In the genomic region with DNA sequence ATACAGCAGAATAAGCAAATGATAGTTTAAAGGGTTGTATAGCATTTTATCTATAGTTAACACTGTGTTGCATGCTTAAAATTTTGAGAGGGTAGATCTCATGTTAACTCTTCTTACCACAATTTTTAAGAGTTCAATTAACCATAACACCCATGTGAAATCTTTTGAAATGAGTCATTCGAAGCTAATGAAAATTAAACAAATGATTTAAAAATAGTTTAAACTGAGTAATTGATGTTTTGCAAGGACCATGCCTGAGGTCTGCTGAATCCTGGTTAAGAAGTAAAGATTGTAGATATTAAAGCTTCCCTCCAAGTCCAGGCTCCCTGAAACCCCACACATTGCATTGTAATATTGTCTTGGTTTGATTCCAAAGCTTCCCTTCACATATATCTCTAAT, we compare ENCODE assay signal across 29 cellular contexts.
"Had no signal": no experiment of that assay in that cellular context is flagged by ENCODE, and none has a peak within 500 bp of the region (broad histone marks: within the 10 kb centered on the region; RNA-seq: fewer than 3 reads in every experiment).

No MANE protein-coding gene starts in this region.

- H3K9me3 ChIP-seq: ovary, suprapubic skin had no signal

- H3K4me1 ChIP-seq: suprapubic skin, tibial nerve had no signal

- H3K27ac Mint-ChIP-seq: activated naive CD4-positive, alpha-beta T cell treated with anti-CD3 and anti-CD28 coated beads for 36 hours; activated naive CD8-positive, alpha-beta T cell treated with anti-CD3 and anti-CD28 coated beads, Interleukin-2, amount 10 ng/mL, durations not matched to agents 7 days and 5 days; naive thymus-derived CD4-positive, alpha-beta T cell; progenitor cell of endocrine pancreas; stimulated activated effector memory CD8-positive, alpha-beta T cell treated with anti-CD3 and anti-CD28 coated beads, Interleukin-12 subunit alpha, Interleukin-12 subunit beta, amount 100 ng/mL, for 72 hours; stimulated activated naive CD8-positive, alpha-beta T cell treated with anti-CD3 and anti-CD28 coated beads, Interleukin-15, amount 100 ng/mL, for 72 hours had no signal

- H3K36me3 Mint-ChIP-seq: activated naive CD8-positive, alpha-beta T cell treated with anti-CD3 and anti-CD28 coated beads, Interleukin-2, amount 10 ng/mL, durations not matched to agents 7 days and 5 days; naive thymus-derived CD4-positive, alpha-beta T cell; stimulated activated effector memory CD8-positive, alpha-beta T cell treated with anti-CD3 and anti-CD28 coated beads, Interleukin-12 subunit alpha, Interleukin-12 subunit beta, amount 100 ng/mL, for 72 hours had no signal

- H3K9me3 Mint-ChIP-seq: activated naive CD4-positive, alpha-beta T cell treated with anti-CD3 and anti-CD28 coated beads for 36 hours; activated naive CD8-positive, alpha-beta T cell treated with anti-CD3 and anti-CD28 coated beads, Interleukin-2, amount 10 ng/mL, durations not matched to agents 7 days and 5 days; stimulated activated effector memory CD8-positive, alpha-beta T cell treated with anti-CD3 and anti-CD28 coated beads, Interleukin-12 subunit alpha, Interleukin-12 subunit beta, amount 100 ng/mL, for 72 hours had no signal

- H3K4me3 ChIP-seq: coronary artery, dorsolateral prefrontal cortex, ovary, skin epidermis, suprapubic skin, tibial nerve had no signal

- DNase-seq: activated CD4-positive, alpha-beta T cell treated with anti-CD3 and anti-CD28 coated beads for 4 hours; activated CD4-positive, alpha-beta T cell treated with anti-CD3 and anti-CD28 coated beads, Interleukin-2, amount 50 U/mL, for 4 hours; activated CD4-positive, CD25-positive, alpha-beta regulatory T cell; activated effector memory CD4-positive, alpha-beta T cell treated with anti-CD3 and anti-CD28 coated beads, Interleukin-2, amount 50 U/mL, for 16 hours; activated naive CD4-positive, alpha-beta T cell treated with anti-CD3 and anti-CD28 coated beads for 36 hours; activated naive CD8-positive, alpha-beta T cell treated with anti-CD3 and anti-CD28 coated beads, Interleukin-2, amount 10 ng/mL, durations not matched to agents 7 days and 5 days; activated T-cell treated with anti-CD3 and anti-CD28 coated beads for 4 hours; amniotic stem cell; cerebellar nuclear complex; dorsolateral prefrontal cortex; effector memory CD4-positive, alpha-beta T cell; erythroblast; head of caudate nucleus; hippocampal formation; left colon; mammary epithelial cell; midbrain; naive thymus-derived CD4-positive, alpha-beta T cell; ovary; retina; stimulated activated CD4-positive, alpha-beta T cell treated with anti-CD3 and anti-CD28 coated beads, Interleukin-4, amount 100 ng/mL, for 24 hours; stimulated activated naive CD8-positive, alpha-beta T cell treated with anti-CD3 and anti-CD28 coated beads, Interleukin-15, amount 100 ng/mL, for 72 hours had no signal

- H3K27ac ChIP-seq: coronary artery, dorsolateral prefrontal cortex, ovary, skin epidermis, suprapubic skin, tibial nerve had no signal

- ATAC-seq: left colon; naive thymus-derived CD4-positive, alpha-beta T cell; sciatic nerve; stimulated activated effector memory CD8-positive, alpha-beta T cell treated with anti-CD3 and anti-CD28 coated beads, Interleukin-12 subunit alpha, Interleukin-12 subunit beta, amount 100 ng/mL, for 72 hours; stimulated activated naive CD8-positive, alpha-beta T cell treated with anti-CD3 and anti-CD28 coated beads, Interleukin-15, amount 100 ng/mL, for 72 hours had no signal

- H3K27me3 ChIP-seq: dorsolateral prefrontal cortex, ovary, suprapubic skin, tibial nerve had no signal

- H3K36me3 ChIP-seq: ovary, suprapubic skin, tibial nerve had no signal
